Comparison of ENCODE assay signal across 9 cellular contexts in genomic region chr12:107126688-107127481, GRCh38. TPM values are rescaled to one million over a fixed set of nuclear protein-coding genes. Genes with fewer than 3 reads are reported as not detected.
DNase-seq lines count a peak whose midpoint lies in the region; ATAC-seq, FAIRE-seq and TF ChIP-seq lines count a peak whose summit lies in the region.
"Had no signal": no experiment of that assay in that cellular context is flagged by ENCODE, and none has a peak within 500 bp of the region (broad histone marks: within the 10 kb centered on the region; RNA-seq: fewer than 3 reads in every experiment).

No MANE protein-coding gene starts in this region.

- POLR2A ChIA-PET in CD4-positive, alpha-beta memory T cell (lab: Charles Lee; ENCODE audit: partially characterized antibody): no interaction called here
- POLR2A ChIA-PET in Panc1 (lab: Charles Lee): no interaction called here

- no peak overlapping the region for H3K27ac ChIP-seq in CD4-positive, alpha-beta memory T cell (ENCODE audit: low read depth, low read length)
- H3K27ac ChIP-seq in Panc1 (ENCODE audit: low read length): no peak overlapping the region
- H3K27ac ChIP-seq in pancreas: no peak overlapping the region
- H3K27ac ChIP-seq in esophagus squamous epithelium: no peak overlapping the region

- in situ Hi-C loops in Panc1 (cut with HindIII; ENCODE audit: low pct_unique_long_range_greater_than_20kb, low sequenced_read_pairs): no loop called here

- H3K27ac Mint-ChIP-seq in CD4-positive, alpha-beta memory T cell: no peak overlapping the region
- H3K27ac Mint-ChIP-seq: IgD-negative memory B cell had no signal

- H3K27me3 Mint-ChIP-seq in CD4-positive, alpha-beta memory T cell: peaks cover 7 to 11% of the 10 kb centered on the region in 2 donors

- TF ChIP-seq CTCF in Panc1 (IDR thresholded peaks at IDR 0.05): peak; percentile 42
- peak; percentile 40 for TF ChIP-seq CTCF in fibroblast of villous mesenchyme (IDR thresholded peaks at IDR 0.05; ENCODE audit: insufficient read depth, low read depth, low read length)
- TF ChIP-seq CTCF in pancreas (IDR thresholded peaks at IDR 0.05): no peak
- peak in 3 of 6 experiments; percentile 14 to 43 (median 17) for TF ChIP-seq CTCF in esophagus squamous epithelium (IDR thresholded peaks at IDR 0.05)

- H3K4me3 ChIP-seq in CD4-positive, alpha-beta memory T cell (ENCODE audit: low read length in 2 of 2): no peak overlapping the region
- H3K4me3 ChIP-seq in Panc1 (ENCODE audit: low read depth in 2 of 2, low read length in 2 of 2) (no peak overlapping the region), fibroblast of villous mesenchyme (ENCODE audit: low read depth, low read length) (no peak overlapping the region), pancreas (no peak overlapping the region), esophagus squamous epithelium (no peak overlapping the region)

- FAIRE-seq in pancreas (lab: Jason Lieb, UNC): no peak

- no peak for TF ChIP-seq POLR2A in esophagus squamous epithelium (IDR thresholded peaks at IDR 0.05)

- H3K27me3 ChIP-seq in CD4-positive, alpha-beta memory T cell (ENCODE audit: insufficient read depth, low read length): peaks cover 7% of the 10 kb centered on the region
- H3K27me3 ChIP-seq in Panc1 (ENCODE audit: control insufficient read depth, insufficient read depth, low read length): peaks cover 11% of the 10 kb centered on the region; the same call in 1 of the 2 replicates
- peaks cover 0 to 4% (median 0%) of the 10 kb centered on the region in 4 donors for H3K27me3 ChIP-seq in pancreas
- peaks cover 0 to 18% (median 0%) of the 10 kb centered on the region in 4 donors for H3K27me3 ChIP-seq in esophagus squamous epithelium

- CTCF ChIA-PET in CD4-positive, alpha-beta memory T cell (lab: Charles Lee; ENCODE audit: partially characterized antibody): interaction anchor here (0.9 to 1.6 kb wide), 6 partner anchors 479 to 494 kb away, joined by 3 to 7 read pairs (median 5); no protein-coding TSS in a partner anchor
- CTCF ChIA-PET in Panc1 (lab: Charles Lee): no interaction called here

- 68 to 81% methylated on average over 5 of the region's 5 CpGs for WGBS in pancreas, 2 donors
- 63 to 74% methylated on average over 5 of the region's 5 CpGs for WGBS in esophagus squamous epithelium, 2 donors

- DNase-seq in CD4-positive, alpha-beta memory T cell: peak in 3 of 5 donors; percentile 5 to 8 (median 6)
- DNase-seq in HT1080 (ENCODE audit: low read depth) (peak; percentile 42), Panc1 (ENCODE audit: low read depth, low spot score) (no peak), fibroblast of villous mesenchyme (ENCODE audit: low read depth) (peak; percentile 14), pancreas (no peak), esophagus squamous epithelium (lab: John Stamatoyannopoulos, UW) (no peak)
- no peak for DNase-seq in stimulated activated CD4-positive, alpha-beta T cell treated with anti-CD3 and anti-CD28 coated beads, Interleukin-4, amount 100 ng/mL, for 1 hour

- intact Hi-C loops in CD4-positive, alpha-beta memory T cell (cut with micrococcal nuclease): loop anchor here (1.0 kb wide), 1 partner anchor 480 kb away; no protein-coding TSS in a partner anchor
- intact Hi-C loops in Panc1 (cut with micrococcal nuclease; ENCODE audit: unreplicated experiment): no loop called here
- intact Hi-C loops in pancreas (cut with DNase I): no loop called here
- intact Hi-C loops in esophagus squamous epithelium (cut with DNase I): no loop called here

- H3K4me3 Mint-ChIP-seq in CD4-positive, alpha-beta memory T cell: no peak overlapping the region
- H3K4me3 Mint-ChIP-seq: IgD-negative memory B cell had no signal

- peaks cover 0 to under 1% (median 0%) of the 10 kb centered on the region in 4 donors for H3K4me1 Mint-ChIP-seq in CD4-positive, alpha-beta memory T cell
- H3K4me1 Mint-ChIP-seq: IgD-negative memory B cell had no signal

- no peaks in the 10 kb centered on the region for H3K36me3 ChIP-seq in CD4-positive, alpha-beta memory T cell (ENCODE audit: insufficient read depth, low read length)
- H3K36me3 ChIP-seq in Panc1 (ENCODE audit: control insufficient read depth, insufficient read depth, low read length) (no peaks in the 10 kb centered on the region), pancreas (no peaks in the 10 kb centered on the region), esophagus squamous epithelium (no peaks in the 10 kb centered on the region)

- no peaks in the 10 kb centered on the region for H3K36me3 Mint-ChIP-seq in CD4-positive, alpha-beta memory T cell

- BruUV-seq in Panc1 (replicated peaks; lab: Mats Ljungman, UMichigan): no TSS peak

- no peaks in the 10 kb centered on the region for H3K9me3 ChIP-seq in CD4-positive, alpha-beta memory T cell (ENCODE audit: control insufficient read depth in 1 of 2, low read length in 2 of 2)
- H3K9me3 ChIP-seq in Panc1 (ENCODE audit: control insufficient read depth, insufficient read depth, low read depth, low read length): no peaks in the 10 kb centered on the region
- no peaks in the 10 kb centered on the region for H3K9me3 ChIP-seq in pancreas
- H3K9me3 ChIP-seq in esophagus squamous epithelium: no peaks in the 10 kb centered on the region

- ATAC-seq in Panc1: no peak
- no peak for ATAC-seq in HG03095 (IDR thresholded peaks at IDR 0.05; ENCODE audit: unreplicated experiment)
- ATAC-seq in pancreas: no peak

- no peaks in the 10 kb centered on the region for H3K9me3 Mint-ChIP-seq in CD4-positive, alpha-beta memory T cell
- H3K9me3 Mint-ChIP-seq: IgD-negative memory B cell had no signal

- no peaks in the 10 kb centered on the region for H3K4me1 ChIP-seq in CD4-positive, alpha-beta memory T cell (ENCODE audit: insufficient read depth, low read length)
- H3K4me1 ChIP-seq in Panc1 (ENCODE audit: control insufficient read depth, insufficient read depth, low read length) (no peaks in the 10 kb centered on the region), pancreas (no peaks in the 10 kb centered on the region), esophagus squamous epithelium (peaks cover 0 to 2% (median 0%) of the 10 kb centered on the region in 3 donors)

RNA-seq across cellular contexts. Expression of gene CRY1, which starts 33.5 kb away (rescaled TPM):
- total RNA-seq in CD4-positive, alpha-beta memory T cell: 10 to 100 TPM; 31.1 to 32.2 TPM
- polyA plus RNA-seq in CD4-positive, alpha-beta memory T cell: 10 to 100 TPM; 27.6 to 37.3 TPM
- 11.5 and 11.9 TPM in 2 replicates for total RNA-seq in HT1080 (2014; rRNA removed; shearing (Covaris generic))
- polyA plus RNA-seq in HT1080 (2015; cell fraction: cytosol; rRNA removed): 9.6 and 10.9 TPM in 2 replicates
- 21.1 and 21.6 TPM in 2 replicates for polyA plus RNA-seq in HT1080 (2015; cell fraction: nucleus; rRNA removed)
- total RNA-seq in Panc1 (2021; ENCODE audit: unreplicated experiment) (43.8 TPM), fibroblast of villous mesenchyme (25.4 and 25.5 TPM in 2 replicates), pancreas (1 to 10 TPM; 5.5 to 8.6 (median 8.1) TPM), esophagus squamous epithelium (10 to 100 TPM in 2 of 4 donors, 1 to 10 TPM in 2; 5.7 to 14.3 (median 10.8) TPM)
- 17.4 TPM for polyA plus RNA-seq in Panc1 (2012; ENCODE audit: insufficient read length)
- polyA plus RNA-seq in pancreas: 10 to 100 TPM in 1 of 2 donors, 1 to 10 TPM in 1; 5.3 to 11.5 TPM

Comparison
In these comparisons a context has a peak if more than half of its experiments do, and no peak if none do; other contexts are left out.
1. DNase-seq: peak in CD4-positive, alpha-beta memory T cell (3 of 5), HT1080 (single experiment) and fibroblast of villous mesenchyme (single experiment); none in Panc1 (single experiment), stimulated activated CD4-positive, alpha-beta T cell treated with anti-CD3 and anti-CD28 coated beads, Interleukin-4, amount 100 ng/mL, for 1 hour (single experiment), pancreas (0 of 6) and esophagus squamous epithelium (single experiment).
2. CTCF ChIP-seq: peak in Panc1 (single experiment) and fibroblast of villous mesenchyme (single experiment); none in pancreas (0 of 4).